In the genomic region with DNA sequence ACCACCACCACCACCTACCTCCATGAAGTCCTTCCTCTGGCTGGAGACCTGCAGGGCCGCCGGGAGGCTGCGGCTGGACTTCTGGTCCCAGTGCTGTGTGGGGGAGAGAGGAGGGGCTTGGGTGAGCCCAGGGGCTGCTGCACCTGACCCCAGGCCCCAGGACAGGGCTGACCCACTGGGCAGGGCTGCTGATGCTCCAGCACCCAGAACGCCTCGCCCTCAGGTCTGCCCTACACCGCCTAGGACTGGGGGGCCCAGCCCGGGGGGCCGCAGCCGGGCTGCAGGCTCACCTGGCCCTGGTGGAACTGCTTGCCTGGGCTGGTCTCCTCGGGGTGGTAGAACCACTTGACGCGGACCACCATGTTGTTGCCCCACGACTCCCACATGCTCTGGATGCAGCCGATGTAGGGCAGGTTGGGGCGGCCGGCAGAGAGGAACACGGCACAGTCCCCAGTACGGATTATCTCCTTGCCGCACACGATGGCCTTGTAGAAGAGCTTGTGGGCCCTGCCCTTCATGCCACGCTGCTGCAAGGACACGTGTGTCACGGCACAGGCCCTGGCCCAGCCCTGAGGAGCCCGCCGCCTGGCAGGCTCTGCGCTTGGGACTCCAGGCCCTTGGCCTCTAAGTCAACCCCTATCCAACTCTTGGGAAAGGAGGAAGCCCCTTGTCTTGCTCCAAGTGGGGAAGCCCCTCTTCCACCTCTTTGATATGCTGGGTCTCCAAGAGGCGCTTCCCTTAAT, we compare ENCODE assay signal across 7 cellular contexts.
A peak's percentile ranks its signal among the peaks of the same experiment; 100 is the strongest.
DNase-seq lines count a peak whose midpoint lies in the region; ATAC-seq and TF ChIP-seq lines count a peak whose summit lies in the region.
"Not testable (repeated sequence)": the region's sequence is repeated elsewhere in the genome, so short reads cannot be mapped to it uniquely, and the experiment has no call there.

No MANE protein-coding gene starts in this region.

- not testable (repeated sequence) for H3K36me3 Mint-ChIP-seq in CD14-positive monocyte, type B pancreatic cell

- not testable (repeated sequence) for H3K36me3 ChIP-seq in mucosa of descending colon (ENCODE audit: low read depth); spleen

- not testable (repeated sequence) for TF ChIP-seq POLR2A in spleen (IDR thresholded peaks at IDR 0.05)

- not testable (repeated sequence) for H3K27me3 Mint-ChIP-seq in CD14-positive monocyte (ENCODE audit: low read depth in 3 of 3); type B pancreatic cell

- H3K4me3 ChIP-seq in mucosa of descending colon, spleen: not testable (repeated sequence)

- 82 to 95% (median 88%) methylated on average over 7 to 24 of the region's 27 CpGs for whole genome bisulfite sequencing in spleen, 5 donors

- H3K4me1 ChIP-seq in mucosa of descending colon (ENCODE audit: low read depth); spleen: not testable (repeated sequence)

- H3K4me1 Mint-ChIP-seq in CD14-positive monocyte; type B pancreatic cell (ENCODE audit: unreplicated experiment): not testable (repeated sequence)

- H3K9me3 ChIP-seq in mucosa of descending colon (peaks cover 61% of the 10 kb centered on the region), spleen (peaks cover 0 to 76% (median 45%) of the 10 kb centered on the region in 8 donors)

- ATAC-seq in Right ventricle myocardium inferior (peak; percentile 24), mucosa of descending colon (peak; percentile 7)
- not testable (repeated sequence) for ATAC-seq in left lobe of liver

- not testable (repeated sequence) for H3K27ac Mint-ChIP-seq in CD14-positive monocyte, type B pancreatic cell

- peak; percentile 37 for DNase-seq in CD14-positive monocyte (ENCODE audit: low spot score)
- not testable (repeated sequence) for DNase-seq in Right ventricle myocardium inferior (ENCODE audit: missing footprints)
- DNase-seq in left lobe of liver (ENCODE audit: low spot score) = peak; percentile 34
- peak in 1 of 3 donors; percentile 6 for DNase-seq in mucosa of descending colon
- DNase-seq in posterior vena cava (ENCODE audit: low spot score) = peak; percentile 62
- peak; percentile 70 for DNase-seq in spleen
- DNase-seq in type B pancreatic cell (ENCODE audit: extremely low spot score, unreplicated experiment) = peak; percentile 58

- intact Hi-C loops in CD14-positive monocyte (cut with micrococcal nuclease); Right ventricle myocardium inferior (cut with DNase I); mucosa of descending colon (cut with DNase I, micrococcal nuclease); posterior vena cava (cut with DNase I); spleen (cut with DNase I; ENCODE audit: low total_unique reads): not testable (repeated sequence)

- H3K9me3 Mint-ChIP-seq in CD14-positive monocyte = peaks cover 14 to 73% (median 43%) of the 10 kb centered on the region in 7 donors
- H3K9me3 Mint-ChIP-seq in type B pancreatic cell = not testable (repeated sequence)

- H3K27ac ChIP-seq in spleen = not testable (repeated sequence)

- TF ChIP-seq CTCF in CD14-positive monocyte (IDR thresholded peaks at IDR 0.05); mucosa of descending colon (IDR thresholded peaks at IDR 0.05); spleen (IDR thresholded peaks at IDR 0.05 in 8 of 11, conservative IDR thresholded peaks at IDR 0.05 in 3 of 11); type B pancreatic cell (conservative IDR thresholded peaks at IDR 0.05): not testable (repeated sequence)

- H3K4me3 Mint-ChIP-seq in CD14-positive monocyte, type B pancreatic cell: not testable (repeated sequence)

- not testable (repeated sequence) for H3K27me3 ChIP-seq in spleen (replicated peaks in 1 of 7)
